Comparison of ENCODE assay signal across 26 cellular contexts in the genomic region with DNA sequence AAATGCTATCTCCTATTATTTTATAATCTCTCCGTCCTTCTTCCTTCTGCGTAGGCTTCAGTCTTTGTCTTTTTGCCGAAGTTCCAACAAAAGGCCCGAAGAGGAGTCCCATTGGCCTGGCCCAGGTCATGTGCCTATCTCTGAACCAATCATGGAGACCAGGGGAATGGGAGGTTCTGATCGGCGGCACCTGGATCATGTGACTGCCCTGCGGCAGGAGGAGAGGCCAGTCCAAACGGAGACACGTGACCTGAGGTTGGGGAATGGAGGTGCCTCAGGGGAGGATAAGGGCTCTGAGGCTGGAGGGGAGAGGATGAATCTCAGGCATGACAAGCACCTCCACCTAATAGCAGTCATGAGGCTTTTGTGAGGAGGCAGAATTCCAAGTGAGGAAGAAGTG. TPM values are rescaled to one million over a fixed set of nuclear protein-coding genes. Genes with fewer than 3 reads are reported as not detected.
"Had no signal": no experiment of that assay in that cellular context is flagged by ENCODE, and none has a peak within 500 bp of the region (broad histone marks: within the 10 kb centered on the region; RNA-seq: fewer than 3 reads in every experiment).

No MANE protein-coding gene starts in this region.

- H3K4me1 ChIP-seq: colonic mucosa, parathyroid adenoma, stomach, upper lobe of left lung had no signal

- H3K27me3 Mint-ChIP-seq: natural killer cell treated with Interleukin-12 subunit alpha and Interleukin-12 subunit beta and Interleukin-15 and Interleukin-18, amount 100 ng/mL, for 72 hours had no signal

- H3K27ac Mint-ChIP-seq: activated T-cell treated with anti-CD3 and anti-CD28 coated beads, Interleukin-2, amount 50 U/mL, for 72 hours; mesothelial cell of epicardium; natural killer cell treated with Interleukin-12 subunit alpha and Interleukin-12 subunit beta and Interleukin-15 and Interleukin-18, amount 100 ng/mL, for 72 hours had no signal

- H3K36me3 Mint-ChIP-seq: mesothelial cell of epicardium; natural killer cell treated with Interleukin-12 subunit alpha and Interleukin-12 subunit beta and Interleukin-15 and Interleukin-18, amount 100 ng/mL, for 72 hours; stimulated activated effector memory CD8-positive, alpha-beta T cell treated with anti-CD3 and anti-CD28 coated beads, Interleukin-12 subunit alpha, Interleukin-12 subunit beta, amount 100 ng/mL, for 72 hours had no signal

- H3K27me3 ChIP-seq: brain microvascular endothelial cell, colonic mucosa, gastrocnemius medialis, stomach, upper lobe of left lung had no signal

- H3K4me2 ChIP-seq: smooth muscle cell had no signal

- H3K4me3 ChIP-seq: colonic mucosa, gastrocnemius medialis, lung, smooth muscle cell, stomach, upper lobe of left lung had no signal

- H3K4me3 Mint-ChIP-seq: activated T-cell treated with anti-CD3 and anti-CD28 coated beads, Interleukin-2, amount 50 U/mL, for 72 hours; central memory CD8-positive, alpha-beta T cell; mesothelial cell of epicardium; natural killer cell treated with Interleukin-12 subunit alpha and Interleukin-12 subunit beta and Interleukin-15 and Interleukin-18, amount 100 ng/mL, for 72 hours; stimulated activated effector memory CD8-positive, alpha-beta T cell treated with anti-CD3 and anti-CD28 coated beads, Interleukin-12 subunit alpha, Interleukin-12 subunit beta, amount 100 ng/mL, for 72 hours had no signal

- DNase-seq: activated CD4-positive, alpha-beta T cell treated with anti-CD3 and anti-CD28 coated beads, Interleukin-2, amount 50 U/mL, for 1 hour; activated CD8-positive, alpha-beta memory T cell treated with anti-CD3 and anti-CD28 coated beads for 24 hours; activated CD8-positive, alpha-beta memory T cell treated with anti-CD3 and anti-CD28 coated beads, Interleukin-2, amount 50 U/mL, for 48 hours; activated effector memory CD4-positive, alpha-beta T cell treated with anti-CD3 and anti-CD28 coated beads, Interleukin-2, amount 50 U/mL, for 16 hours; activated naive CD4-positive, alpha-beta T cell treated with anti-CD3 and anti-CD28 coated beads, Interleukin-2, amount 50 U/mL, for 16 hours; activated T-cell treated with anti-CD3 and anti-CD28 coated beads, Interleukin-2, amount 50 U/mL, for 72 hours; aorta; brain microvascular endothelial cell; colonic mucosa; erythroblast; gastrocnemius medialis; head of caudate nucleus; kidney; stimulated activated CD4-positive, alpha-beta T cell treated with anti-CD3 and anti-CD28 coated beads, Interleukin-4, amount 100 ng/mL, for 1 hour; stomach; upper lobe of left lung had no signal

- H3K4me1 Mint-ChIP-seq: central memory CD8-positive, alpha-beta T cell; mesothelial cell of epicardium had no signal

- H3K27ac ChIP-seq: brain microvascular endothelial cell, colonic mucosa, gastrocnemius medialis, parathyroid adenoma, stomach, upper lobe of left lung had no signal

- H3K79me2 ChIP-seq: parathyroid adenoma had no signal

- H3K9me3 ChIP-seq: colonic mucosa, gastrocnemius medialis, stomach, upper lobe of left lung had no signal

- H2AFZ ChIP-seq: parathyroid adenoma had no signal

- H3K9me3 Mint-ChIP-seq: activated T-cell treated with anti-CD3 and anti-CD28 coated beads, Interleukin-2, amount 50 U/mL, for 72 hours; central memory CD8-positive, alpha-beta T cell; mesothelial cell of epicardium; natural killer cell treated with Interleukin-12 subunit alpha and Interleukin-12 subunit beta and Interleukin-15 and Interleukin-18, amount 100 ng/mL, for 72 hours; stimulated activated effector memory CD8-positive, alpha-beta T cell treated with anti-CD3 and anti-CD28 coated beads, Interleukin-12 subunit alpha, Interleukin-12 subunit beta, amount 100 ng/mL, for 72 hours had no signal

- ATAC-seq: activated CD4-positive, CD25-positive, alpha-beta regulatory T cell treated with anti-CD3 and anti-CD28 coated beads, Interleukin-2, amount 50 U/mL, for 24 hours; activated T-cell treated with anti-CD3 and anti-CD28 coated beads, Interleukin-2, amount 50 U/mL, for 72 hours; gastrocnemius medialis; left lobe of liver; natural killer cell treated with Interleukin-12 subunit alpha and Interleukin-12 subunit beta and Interleukin-15 and Interleukin-18, amount 100 ng/mL, for 72 hours; sciatic nerve; stimulated activated effector memory CD8-positive, alpha-beta T cell treated with anti-CD3 and anti-CD28 coated beads, Interleukin-12 subunit alpha, Interleukin-12 subunit beta, amount 100 ng/mL, for 72 hours had no signal

- H3K36me3 ChIP-seq: brain microvascular endothelial cell, colonic mucosa, gastrocnemius medialis, stomach, upper lobe of left lung had no signal

RNA-seq across cellular contexts. Expression of a gene that starts 34.9 kb away (rescaled TPM):
- total RNA-seq: activated T-cell treated with anti-CD3 and anti-CD28 coated beads, Interleukin-2, amount 50 U/mL, for 72 hours; natural killer cell treated with Interleukin-12 subunit alpha and Interleukin-12 subunit beta and Interleukin-15 and Interleukin-18, amount 100 ng/mL, for 72 hours; smooth muscle cell had no signal
